ENCODE assay signal across 2 cellular contexts in the genomic region with DNA sequence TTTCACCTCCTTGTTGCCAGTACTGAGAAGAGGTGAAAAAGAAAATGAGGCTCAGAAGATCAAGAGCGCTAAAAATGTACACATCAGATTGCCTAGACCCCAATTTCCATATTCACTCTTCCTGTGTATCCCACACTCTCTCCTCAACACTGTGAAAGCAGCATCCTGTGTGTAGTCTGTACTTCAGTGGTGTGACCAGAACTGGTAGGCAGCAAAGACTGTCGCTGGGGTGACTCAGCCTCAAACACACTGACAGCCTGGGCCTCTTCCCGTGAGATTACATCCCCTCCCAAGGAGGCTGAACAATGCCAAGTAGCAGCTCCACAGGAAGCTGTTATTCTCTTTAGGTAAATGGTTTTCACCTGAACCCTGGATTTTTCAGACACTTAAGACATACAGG.
TF ChIP-seq lines count a peak whose summit lies in the region.

No MANE protein-coding gene starts in this region.

TF ChIP-seq in GM23338, 12 proteins besides CTCF, POLR2A, EP300 and RAD21 (continued from another document):
- TF ChIP-seq, protein P1, sequence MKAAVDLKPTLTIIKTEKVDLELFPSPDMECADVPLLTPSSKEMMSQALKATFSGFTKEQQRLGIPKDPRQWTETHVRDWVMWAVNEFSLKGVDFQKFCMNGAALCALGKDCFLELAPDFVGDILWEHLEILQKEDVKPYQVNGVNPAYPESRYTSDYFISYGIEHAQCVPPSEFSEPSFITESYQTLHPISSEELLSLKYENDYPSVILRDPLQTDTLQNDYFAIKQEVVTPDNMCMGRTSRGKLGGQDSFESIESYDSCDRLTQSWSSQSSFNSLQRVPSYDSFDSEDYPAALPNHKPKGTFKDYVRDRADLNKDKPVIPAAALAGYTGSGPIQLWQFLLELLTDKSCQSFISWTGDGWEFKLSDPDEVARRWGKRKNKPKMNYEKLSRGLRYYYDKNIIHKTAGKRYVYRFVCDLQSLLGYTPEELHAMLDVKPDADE (IDR thresholded peaks at IDR 0.05) = no peak
- no peak for TF ChIP-seq ZNF114 (CRISPR knock-in tag; IDR thresholded peaks at IDR 0.05)
- TF ChIP-seq, protein P2, sequence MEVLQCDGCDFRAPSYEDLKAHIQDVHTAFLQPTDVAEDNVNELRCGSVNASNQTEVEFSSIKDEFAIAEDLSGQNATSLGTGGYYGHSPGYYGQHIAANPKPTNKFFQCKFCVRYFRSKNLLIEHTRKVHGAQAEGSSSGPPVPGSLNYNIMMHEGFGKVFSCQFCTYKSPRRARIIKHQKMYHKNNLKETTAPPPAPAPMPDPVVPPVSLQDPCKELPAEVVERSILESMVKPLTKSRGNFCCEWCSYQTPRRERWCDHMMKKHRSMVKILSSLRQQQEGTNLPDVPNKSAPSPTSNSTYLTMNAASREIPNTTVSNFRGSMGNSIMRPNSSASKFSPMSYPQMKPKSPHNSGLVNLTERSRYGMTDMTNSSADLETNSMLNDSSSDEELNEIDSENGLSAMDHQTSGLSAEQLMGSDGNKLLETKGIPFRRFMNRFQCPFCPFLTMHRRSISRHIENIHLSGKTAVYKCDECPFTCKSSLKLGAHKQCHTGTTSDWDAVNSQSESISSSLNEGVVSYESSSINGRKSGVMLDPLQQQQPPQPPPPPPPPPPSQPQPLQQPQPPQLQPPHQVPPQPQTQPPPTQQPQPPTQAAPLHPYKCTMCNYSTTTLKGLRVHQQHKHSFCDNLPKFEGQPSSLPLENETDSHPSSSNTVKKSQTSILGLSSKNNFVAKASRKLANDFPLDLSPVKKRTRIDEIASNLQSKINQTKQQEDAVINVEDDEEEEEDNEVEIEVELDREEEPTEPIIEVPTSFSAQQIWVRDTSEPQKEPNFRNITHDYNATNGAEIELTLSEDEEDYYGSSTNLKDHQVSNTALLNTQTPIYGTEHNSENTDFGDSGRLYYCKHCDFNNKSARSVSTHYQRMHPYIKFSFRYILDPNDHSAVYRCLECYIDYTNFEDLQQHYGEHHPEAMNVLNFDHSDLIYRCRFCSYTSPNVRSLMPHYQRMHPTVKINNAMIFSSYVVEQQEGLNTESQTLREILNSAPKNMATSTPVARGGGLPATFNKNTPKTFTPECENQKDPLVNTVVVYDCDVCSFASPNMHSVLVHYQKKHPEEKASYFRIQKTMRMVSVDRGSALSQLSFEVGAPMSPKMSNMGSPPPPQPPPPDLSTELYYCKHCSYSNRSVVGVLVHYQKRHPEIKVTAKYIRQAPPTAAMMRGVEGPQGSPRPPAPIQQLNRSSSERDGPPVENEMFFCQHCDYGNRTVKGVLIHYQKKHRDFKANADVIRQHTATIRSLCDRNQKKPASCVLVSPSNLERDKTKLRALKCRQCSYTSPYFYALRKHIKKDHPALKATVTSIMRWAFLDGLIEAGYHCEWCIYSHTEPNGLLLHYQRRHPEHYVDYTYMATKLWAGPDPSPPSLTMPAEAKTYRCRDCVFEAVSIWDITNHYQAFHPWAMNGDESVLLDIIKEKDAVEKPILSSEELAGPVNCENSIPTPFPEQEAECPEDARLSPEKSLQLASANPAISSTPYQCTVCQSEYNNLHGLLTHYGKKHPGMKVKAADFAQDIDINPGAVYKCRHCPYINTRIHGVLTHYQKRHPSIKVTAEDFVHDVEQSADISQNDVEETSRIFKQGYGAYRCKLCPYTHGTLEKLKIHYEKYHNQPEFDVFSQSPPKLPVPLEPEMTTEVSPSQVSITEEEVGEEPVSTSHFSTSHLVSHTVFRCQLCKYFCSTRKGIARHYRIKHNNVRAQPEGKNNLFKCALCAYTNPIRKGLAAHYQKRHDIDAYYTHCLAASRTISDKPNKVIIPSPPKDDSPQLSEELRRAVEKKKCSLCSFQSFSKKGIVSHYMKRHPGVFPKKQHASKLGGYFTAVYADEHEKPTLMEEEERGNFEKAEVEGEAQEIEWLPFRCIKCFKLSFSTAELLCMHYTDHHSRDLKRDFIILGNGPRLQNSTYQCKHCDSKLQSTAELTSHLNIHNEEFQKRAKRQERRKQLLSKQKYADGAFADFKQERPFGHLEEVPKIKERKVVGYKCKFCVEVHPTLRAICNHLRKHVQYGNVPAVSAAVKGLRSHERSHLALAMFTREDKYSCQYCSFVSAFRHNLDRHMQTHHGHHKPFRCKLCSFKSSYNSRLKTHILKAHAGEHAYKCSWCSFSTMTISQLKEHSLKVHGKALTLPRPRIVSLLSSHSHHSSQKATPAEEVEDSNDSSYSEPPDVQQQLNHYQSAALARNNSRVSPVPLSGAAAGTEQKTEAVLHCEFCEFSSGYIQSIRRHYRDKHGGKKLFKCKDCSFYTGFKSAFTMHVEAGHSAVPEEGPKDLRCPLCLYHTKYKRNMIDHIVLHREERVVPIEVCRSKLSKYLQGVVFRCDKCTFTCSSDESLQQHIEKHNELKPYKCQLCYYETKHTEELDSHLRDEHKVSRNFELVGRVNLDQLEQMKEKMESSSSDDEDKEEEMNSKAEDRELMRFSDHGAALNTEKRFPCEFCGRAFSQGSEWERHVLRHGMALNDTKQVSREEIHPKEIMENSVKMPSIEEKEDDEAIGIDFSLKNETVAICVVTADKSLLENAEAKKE (CRISPR knock-in tag; IDR thresholded peaks at IDR 0.05) = no peak
- no peak for TF ChIP-seq CREB1 (CRISPR knock-in tag; IDR thresholded peaks at IDR 0.05; ENCODE audit: low read depth)
- TF ChIP-seq EZH2phosphoT487 (IDR thresholded peaks at IDR 0.05; ENCODE audit: unreplicated experiment) = no peak
- TF ChIP-seq STAT1 (IDR thresholded peaks at IDR 0.05; ENCODE audit: unreplicated experiment) = no peak
- TF ChIP-seq EZH2 (IDR thresholded peaks at IDR 0.05; ENCODE audit: low read depth, unreplicated experiment) = no peak
- no peak for TF ChIP-seq JUNB (IDR thresholded peaks at IDR 0.05; ENCODE audit: unreplicated experiment)

TF ChIP-seq in SK-N-SH treated with all-trans-retinoic acid at 6 μM for 48 hours, 23 proteins besides CTCF, POLR2A, EP300 and RAD21 (continued from another document):
- TF ChIP-seq, protein P3, sequence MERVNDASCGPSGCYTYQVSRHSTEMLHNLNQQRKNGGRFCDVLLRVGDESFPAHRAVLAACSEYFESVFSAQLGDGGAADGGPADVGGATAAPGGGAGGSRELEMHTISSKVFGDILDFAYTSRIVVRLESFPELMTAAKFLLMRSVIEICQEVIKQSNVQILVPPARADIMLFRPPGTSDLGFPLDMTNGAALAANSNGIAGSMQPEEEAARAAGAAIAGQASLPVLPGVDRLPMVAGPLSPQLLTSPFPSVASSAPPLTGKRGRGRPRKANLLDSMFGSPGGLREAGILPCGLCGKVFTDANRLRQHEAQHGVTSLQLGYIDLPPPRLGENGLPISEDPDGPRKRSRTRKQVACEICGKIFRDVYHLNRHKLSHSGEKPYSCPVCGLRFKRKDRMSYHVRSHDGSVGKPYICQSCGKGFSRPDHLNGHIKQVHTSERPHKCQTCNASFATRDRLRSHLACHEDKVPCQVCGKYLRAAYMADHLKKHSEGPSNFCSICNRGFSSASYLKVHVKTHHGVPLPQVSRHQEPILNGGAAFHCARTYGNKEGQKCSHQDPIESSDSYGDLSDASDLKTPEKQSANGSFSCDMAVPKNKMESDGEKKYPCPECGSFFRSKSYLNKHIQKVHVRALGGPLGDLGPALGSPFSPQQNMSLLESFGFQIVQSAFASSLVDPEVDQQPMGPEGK (CRISPR knock-in tag; IDR thresholded peaks at IDR 0.05; ENCODE audit: borderline replicate concordance) = no peak
TF ChIP-seq in SK-N-SH treated with all-trans-retinoic acid at 6 μM for 48 hours: peak in this region for 0.
